In genomic region chr5:154271936-154272514, GRCh38 we compare ENCODE assay signal across 14 cellular contexts.
DNase-seq lines count a peak whose midpoint lies in the region; ATAC-seq lines count a peak whose summit lies in the region.
"Had no signal": no experiment of that assay in that cellular context is flagged by ENCODE, and none has a peak within 500 bp of the region (broad histone marks: within the 10 kb centered on the region; RNA-seq: fewer than 3 reads in every experiment).

No MANE protein-coding gene starts in this region.

- peak overlapping the region; percentile 38 for H3K27ac ChIP-seq in skeletal muscle tissue (ENCODE audit: low read depth, low read length)

- no peak overlapping the region for H3K4me3 ChIP-seq in skeletal muscle tissue (ENCODE audit: low read length in 3 of 3)
- H3K4me3 ChIP-seq: upper lobe of left lung had no signal

- no peaks in the 10 kb centered on the region for H3K9me3 Mint-ChIP-seq in activated CD4-positive, alpha-beta T cell treated with anti-CD3 and anti-CD28 coated beads, Interleukin-2, amount 10 ng/mL, durations not matched to agents 7 days and 5 days
- no peaks in the 10 kb centered on the region for H3K9me3 Mint-ChIP-seq in central memory CD8-positive, alpha-beta T cell
- H3K9me3 Mint-ChIP-seq in activated T-cell treated with anti-CD3 and anti-CD28 coated beads, Interleukin-2, amount 50 U/mL, for 4 hours = no peaks in the 10 kb centered on the region
- H3K9me3 Mint-ChIP-seq: T-cell had no signal

- no peaks in the 10 kb centered on the region for H3K27me3 ChIP-seq in skeletal muscle tissue (ENCODE audit: control insufficient read depth in 3 of 3, insufficient read depth in 3 of 3, low read length in 3 of 3)
- H3K27me3 ChIP-seq: upper lobe of left lung had no signal

- H3K27ac Mint-ChIP-seq in activated CD4-positive, alpha-beta T cell treated with anti-CD3 and anti-CD28 coated beads, Interleukin-2, amount 10 ng/mL, durations not matched to agents 7 days and 5 days = peak overlapping the region; percentile 72
- peak overlapping the region; percentile 85 for H3K27ac Mint-ChIP-seq in central memory CD8-positive, alpha-beta T cell (ENCODE audit: low read depth)

- no peaks in the 10 kb centered on the region for H3K27me3 Mint-ChIP-seq in activated CD4-positive, alpha-beta T cell treated with anti-CD3 and anti-CD28 coated beads, Interleukin-2, amount 10 ng/mL, durations not matched to agents 7 days and 5 days
- no peaks in the 10 kb centered on the region for H3K27me3 Mint-ChIP-seq in central memory CD8-positive, alpha-beta T cell
- no peaks in the 10 kb centered on the region for H3K27me3 Mint-ChIP-seq in activated T-cell treated with anti-CD3 and anti-CD28 coated beads, Interleukin-2, amount 50 U/mL, for 4 hours (ENCODE audit: low read depth)
- H3K27me3 Mint-ChIP-seq: T-cell had no signal

- H3K9me3 ChIP-seq in skeletal muscle tissue (ENCODE audit: control insufficient read depth in 3 of 3, low read length in 3 of 3) = no peaks in the 10 kb centered on the region
- H3K9me3 ChIP-seq: upper lobe of left lung had no signal

- POLR2A ChIA-PET in activated CD4-positive, alpha-beta T cell treated with anti-CD3 and anti-CD28 coated beads, Interleukin-2, amount 10 ng/mL, durations not matched to agents 7 days and 5 days (lab: Charles Lee) = no interaction called here

- peaks cover 12 to 30% (median 19%) of the 10 kb centered on the region in 3 donors for H3K4me1 ChIP-seq in skeletal muscle tissue (ENCODE audit: control insufficient read depth in 3 of 3, insufficient read depth in 3 of 3, low read length in 3 of 3)

- peaks cover 37% of the 10 kb centered on the region for H3K4me1 Mint-ChIP-seq in activated CD4-positive, alpha-beta T cell treated with anti-CD3 and anti-CD28 coated beads, Interleukin-2, amount 10 ng/mL, durations not matched to agents 7 days and 5 days
- H3K4me1 Mint-ChIP-seq in central memory CD8-positive, alpha-beta T cell = peaks cover 43% of the 10 kb centered on the region
- H3K4me1 Mint-ChIP-seq in activated T-cell treated with anti-CD3 and anti-CD28 coated beads, Interleukin-2, amount 50 U/mL, for 4 hours (ENCODE audit: low read depth) = peaks cover 37% of the 10 kb centered on the region

- ATAC-seq in central memory CD8-positive, alpha-beta T cell (replicated peaks; ENCODE audit: extremely low read depth, poor library complexity, severe bottlenecking) = no peak
- ATAC-seq in activated T-cell treated with anti-CD3 and anti-CD28 coated beads, Interleukin-2, amount 50 U/mL, for 4 hours = no peak

- no peak for DNase-seq in activated CD4-positive, alpha-beta T cell treated with anti-CD3 and anti-CD28 coated beads, Interleukin-2, amount 10 ng/mL, durations not matched to agents 7 days and 5 days
- DNase-seq in activated CD4-positive, alpha-beta T cell treated with anti-CD3 and anti-CD28 coated beads, Interleukin-2, amount 50 U/mL, for 48 hours = no peak
- DNase-seq in NCI-H1105 (lab: John Stamatoyannopoulos, UW) (peak; percentile 13), A172 (ENCODE audit: low spot score) (no peak), NCI-H1694 treated with DMSO at 0.1 percent for 48 hours (lab: John Stamatoyannopoulos, UW) (no peak)
- no peak for DNase-seq in central memory CD8-positive, alpha-beta T cell (ENCODE audit: low spot score in 2 of 2)
- no peak for DNase-seq in activated T-cell treated with anti-CD3 and anti-CD28 coated beads, Interleukin-2, amount 50 U/mL, for 4 hours
- DNase-seq: aorta, dermis blood vessel endothelial cell, Kasumi-1, NCI-H2029, T-cell, upper lobe of left lung had no signal

- CTCF ChIA-PET in activated CD4-positive, alpha-beta T cell treated with anti-CD3 and anti-CD28 coated beads, Interleukin-2, amount 10 ng/mL, durations not matched to agents 7 days and 5 days (lab: Charles Lee) = interaction anchor here (1.3 to 1.9 kb wide), 2 partner anchors 20 to 82 kb away, joined by 4 to 5 read pairs; partner anchors contain the start of gene GALNT10

- peaks cover 8% of the 10 kb centered on the region for H3K36me3 Mint-ChIP-seq in activated CD4-positive, alpha-beta T cell treated with anti-CD3 and anti-CD28 coated beads, Interleukin-2, amount 10 ng/mL, durations not matched to agents 7 days and 5 days (ENCODE audit: low read depth)
- peaks cover 3% of the 10 kb centered on the region for H3K36me3 Mint-ChIP-seq in central memory CD8-positive, alpha-beta T cell (ENCODE audit: insufficient read depth)
- peaks cover 9% of the 10 kb centered on the region for H3K36me3 Mint-ChIP-seq in activated T-cell treated with anti-CD3 and anti-CD28 coated beads, Interleukin-2, amount 50 U/mL, for 4 hours (ENCODE audit: insufficient read depth)

- no peaks in the 10 kb centered on the region for H3K36me3 ChIP-seq in skeletal muscle tissue (ENCODE audit: control insufficient read depth in 3 of 3, insufficient read depth in 3 of 3, low read length in 3 of 3)
- H3K36me3 ChIP-seq: upper lobe of left lung had no signal

- no peak overlapping the region for H3K4me3 Mint-ChIP-seq in activated CD4-positive, alpha-beta T cell treated with anti-CD3 and anti-CD28 coated beads, Interleukin-2, amount 10 ng/mL, durations not matched to agents 7 days and 5 days
- H3K4me3 Mint-ChIP-seq in central memory CD8-positive, alpha-beta T cell = peak overlapping the region; percentile 55
- H3K4me3 Mint-ChIP-seq in activated T-cell treated with anti-CD3 and anti-CD28 coated beads, Interleukin-2, amount 50 U/mL, for 4 hours = no peak overlapping the region

- no peak overlapping the region for H3K9ac ChIP-seq in skeletal muscle tissue (ENCODE audit: low read depth in 1 of 3, low read length in 3 of 3)
